10 cellular contexts compared by ENCODE assay signal in the genomic region with DNA sequence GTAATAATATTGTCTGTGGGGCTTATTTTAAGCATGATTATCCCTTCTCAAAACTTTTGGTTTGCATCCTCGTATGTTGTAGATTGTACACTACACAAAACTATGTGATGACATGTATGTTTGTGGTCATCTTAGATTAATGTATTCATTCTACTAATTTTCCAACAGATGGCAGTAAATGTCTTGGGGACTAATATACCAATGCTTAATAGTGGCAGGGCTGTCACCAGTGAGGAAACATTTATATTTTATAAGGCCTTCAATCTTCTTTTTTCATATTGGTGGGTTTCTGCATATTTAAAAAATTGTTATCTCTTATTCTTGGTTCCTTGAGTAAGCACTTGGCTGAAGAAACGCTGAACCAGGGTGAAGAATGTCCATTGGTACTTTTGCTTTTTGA.
A peak's percentile ranks its signal among the peaks of the same experiment; 100 is the strongest.
DNase-seq lines count a peak whose midpoint lies in the region; ATAC-seq and TF ChIP-seq lines count a peak whose summit lies in the region.
"Had no signal": no experiment of that assay in that cellular context is flagged by ENCODE, and none has a peak within 500 bp of the region (broad histone marks: within the 10 kb centered on the region; RNA-seq: fewer than 3 reads in every experiment).

No MANE protein-coding gene starts in this region.

- no peaks in the 10 kb centered on the region for H3K79me2 ChIP-seq in OCI-LY1 (ENCODE audit: insufficient read depth, low read length)

- H2AFZ ChIP-seq in OCI-LY1 (ENCODE audit: low read length), result no peak overlapping the region

- no peak overlapping the region for H3K27ac Mint-ChIP-seq in type B pancreatic cell
- H3K27ac Mint-ChIP-seq: CD4-positive, CD25-positive, alpha-beta regulatory T cell; memory B cell had no signal

- H3K27me3 ChIP-seq in cardiac muscle cell (no peaks in the 10 kb centered on the region), OCI-LY1 (ENCODE audit: insufficient read depth, low read length) (no peaks in the 10 kb centered on the region), foreskin keratinocyte (no peaks in the 10 kb centered on the region), tibial artery (no peaks in the 10 kb centered on the region), gastrocnemius medialis (no peaks in the 10 kb centered on the region)

- H3K4me3 Mint-ChIP-seq in type B pancreatic cell, result no peak overlapping the region
- H3K4me3 Mint-ChIP-seq: CD4-positive, CD25-positive, alpha-beta regulatory T cell; memory B cell had no signal

- in situ Hi-C loops in gastrocnemius medialis (cut with MboI; ENCODE audit: low sequenced_read_pairs in 4 of 4), result no loop called here

- TF ChIP-seq CTCF in cardiac muscle cell (IDR thresholded peaks at IDR 0.05; ENCODE audit: low read depth, low read length), result peak; percentile 18
- peak; percentile 44 for TF ChIP-seq CTCF in OCI-LY1 (IDR thresholded peaks at IDR 0.05; ENCODE audit: low read length)
- TF ChIP-seq CTCF in foreskin keratinocyte (conservative IDR thresholded peaks at IDR 0.05), result peak; percentile 50
- peak; percentile 64 for TF ChIP-seq CTCF in type B pancreatic cell (conservative IDR thresholded peaks at IDR 0.05)
- no peak for TF ChIP-seq CTCF in tibial artery (IDR thresholded peaks at IDR 0.05)
- TF ChIP-seq CTCF in gastrocnemius medialis (IDR thresholded peaks at IDR 0.05 in 4 of 5, conservative IDR thresholded peaks at IDR 0.05 in 1 of 5), result peak in 2 of 5 experiments; percentile 17 to 20

- H3K9me2 ChIP-seq in OCI-LY1 (ENCODE audit: low read depth, low read length), result no peaks in the 10 kb centered on the region

- peak in 1 of 2 donors; percentile 19 for DNase-seq in cardiac muscle cell (ENCODE audit: low read depth in 1 of 2, low spot score in 1 of 2)
- DNase-seq in left cardiac atrium, result no peak
- DNase-seq in foreskin keratinocyte, result peak in 1 of 2 donors; percentile 7
- DNase-seq in type B pancreatic cell (ENCODE audit: extremely low spot score, unreplicated experiment), result no peak
- no peak for DNase-seq in tibial artery
- no peak for DNase-seq in gastrocnemius medialis
- DNase-seq: CD4-positive, CD25-positive, alpha-beta regulatory T cell had no signal

- ATAC-seq in left cardiac atrium (no peak), foreskin keratinocyte (no peak), GM19395 (IDR thresholded peaks at IDR 0.05; ENCODE audit: unreplicated experiment) (no peak), gastrocnemius medialis (no peak)

- H3F3A ChIP-seq in OCI-LY1 (ENCODE audit: insufficient read depth, low read length), result no peaks in the 10 kb centered on the region

- H3K4me2 ChIP-seq in OCI-LY1 (ENCODE audit: low read length), result no peak overlapping the region

- peaks cover 6% of the 10 kb centered on the region for H3K9me3 Mint-ChIP-seq in type B pancreatic cell

- H3K36me3 Mint-ChIP-seq in type B pancreatic cell, result no peaks in the 10 kb centered on the region
- H3K36me3 Mint-ChIP-seq: CD4-positive, CD25-positive, alpha-beta regulatory T cell had no signal

- H3K36me3 ChIP-seq in cardiac muscle cell (no peaks in the 10 kb centered on the region), OCI-LY1 (ENCODE audit: insufficient read depth, low read length) (no peaks in the 10 kb centered on the region), tibial artery (no peaks in the 10 kb centered on the region), gastrocnemius medialis (no peaks in the 10 kb centered on the region)

- H3K4me1 ChIP-seq in cardiac muscle cell (ENCODE audit: low read depth), result no peaks in the 10 kb centered on the region
- no peaks in the 10 kb centered on the region for H3K4me1 ChIP-seq in OCI-LY1 (ENCODE audit: insufficient read depth, low read length, severe bottlenecking)
- H3K4me1 ChIP-seq in foreskin keratinocyte, result no peaks in the 10 kb centered on the region
- H3K4me1 ChIP-seq in tibial artery, result no peaks in the 10 kb centered on the region
- H3K4me1 ChIP-seq in gastrocnemius medialis, result no peaks in the 10 kb centered on the region

- H3K4me3 ChIP-seq in cardiac muscle cell (no peak overlapping the region), OCI-LY1 (ENCODE audit: low read depth, low read length, poor library complexity, severe bottlenecking) (no peak overlapping the region), tibial artery (no peak overlapping the region), gastrocnemius medialis (no peak overlapping the region)

- no peaks in the 10 kb centered on the region for H3K9me3 ChIP-seq in cardiac muscle cell (ENCODE audit: low read depth)
- no peaks in the 10 kb centered on the region for H3K9me3 ChIP-seq in OCI-LY1 (ENCODE audit: low read length)
- peaks cover 0 to 10% (median 3%) of the 10 kb centered on the region in 3 donors for H3K9me3 ChIP-seq in tibial artery
- peaks cover 0 to 6% (median 1%) of the 10 kb centered on the region in 3 donors for H3K9me3 ChIP-seq in gastrocnemius medialis

- H3K9ac ChIP-seq in OCI-LY1 (ENCODE audit: low read length), result no peak overlapping the region

- peaks cover 16% of the 10 kb centered on the region for H3K4me1 Mint-ChIP-seq in type B pancreatic cell (ENCODE audit: unreplicated experiment)
- H3K4me1 Mint-ChIP-seq: CD4-positive, CD25-positive, alpha-beta regulatory T cell; memory B cell had no signal

- no peak overlapping the region for H3K27ac ChIP-seq in cardiac muscle cell
- no peak overlapping the region for H3K27ac ChIP-seq in OCI-LY1 (ENCODE audit: low read depth, low read length, poor library complexity, severe bottlenecking)
- no peak overlapping the region for H3K27ac ChIP-seq in foreskin keratinocyte
- no peak overlapping the region for H3K27ac ChIP-seq in tibial artery
- H3K27ac ChIP-seq in gastrocnemius medialis, result no peak overlapping the region

- intact Hi-C loops in left cardiac atrium (cut with DNase I), result loop anchor here in 1 of 2 donors (10.0 kb wide), 1 partner anchor 432 kb away; no protein-coding TSS in a partner anchor
- intact Hi-C loops in tibial artery (cut with DNase I; ENCODE audit: low total_unique reads), result no loop called here
- intact Hi-C loops in gastrocnemius medialis (cut with DNase I; ENCODE audit: low total_unique reads), result no loop called here

- H4K20me1 ChIP-seq in OCI-LY1 (ENCODE audit: insufficient read depth, low read length), result no peaks in the 10 kb centered on the region

- H3K27me3 Mint-ChIP-seq in type B pancreatic cell, result no peaks in the 10 kb centered on the region
- H3K27me3 Mint-ChIP-seq: CD4-positive, CD25-positive, alpha-beta regulatory T cell had no signal

- TF ChIP-seq POLR2A in gastrocnemius medialis (IDR thresholded peaks at IDR 0.05), result no peak

Comparison
In these comparisons a context has a peak if more than half of its experiments do, and no peak if none do; other contexts are left out.
1. CTCF ChIP-seq: peak in cardiac muscle cell (single experiment), OCI-LY1 (single experiment), foreskin keratinocyte (single experiment) and type B pancreatic cell (single experiment); none in tibial artery (0 of 2).